Comparison of ENCODE assay signal across 16 cellular contexts in the genomic region with DNA sequence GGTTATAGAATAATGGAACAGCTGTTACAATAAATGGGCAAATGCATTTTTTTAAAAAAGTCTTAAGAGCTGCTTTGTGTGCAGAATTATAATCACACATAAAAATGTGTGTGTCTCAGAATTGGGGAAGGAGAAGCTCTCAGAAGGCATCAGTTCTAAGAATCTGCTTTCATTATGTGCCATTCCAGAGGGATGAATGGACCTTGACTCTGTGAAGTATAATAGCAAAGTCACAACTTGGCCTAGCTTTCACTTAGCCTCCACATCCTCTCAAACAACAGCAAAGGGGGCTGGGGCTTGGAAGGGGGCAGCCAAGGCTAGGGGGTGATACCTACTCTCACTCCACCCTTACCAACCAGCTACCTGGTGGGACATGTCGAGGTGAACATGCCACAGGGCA.
"Had no signal": no experiment of that assay in that cellular context is flagged by ENCODE, and none has a peak within 500 bp of the region (broad histone marks: within the 10 kb centered on the region; RNA-seq: fewer than 3 reads in every experiment).

No MANE protein-coding gene starts in this region.

- DNase-seq: activated CD4-positive, alpha-beta memory T cell treated with anti-CD3 and anti-CD28 coated beads for 36 hours; activated CD4-positive, alpha-beta T cell treated with anti-CD3 and anti-CD28 coated beads for 36 hours; activated naive CD4-positive, alpha-beta T cell treated with Interleukin-2 at 50 U/mL for 16 hours; anterior cingulate cortex; brain microvascular endothelial cell; colonic mucosa; erythroblast; heart right ventricle; immature natural killer cell; left ventricle myocardium superior; pancreas; stimulated activated naive CD4-positive, alpha-beta T cell; SW 1271; thyroid gland had no signal

- H3K4me3 ChIP-seq: colonic mucosa, heart right ventricle, pancreas, thyroid gland had no signal

- H3K27me3 ChIP-seq: brain microvascular endothelial cell, colonic mucosa, pancreas, thyroid gland had no signal

- H3K27ac ChIP-seq: brain microvascular endothelial cell, colonic mucosa, heart right ventricle, neutrophil, pancreas, thyroid gland had no signal

- H3K36me3 ChIP-seq: brain microvascular endothelial cell, colonic mucosa, heart right ventricle, neutrophil, pancreas, thyroid gland had no signal

- H3K4me1 ChIP-seq: colonic mucosa, pancreas had no signal

- ATAC-seq: activated CD4-positive, alpha-beta T cell treated with anti-CD3 and anti-CD28 coated beads for 36 hours; heart right ventricle; left ventricle myocardium superior; natural killer cell treated with Interleukin-12 subunit alpha and Interleukin-12 subunit beta and Interleukin-15 and Interleukin-18, amount 100 ng/mL, for 72 hours; pancreas had no signal

- H3K9me3 ChIP-seq: colonic mucosa, heart right ventricle, neutrophil, pancreas, thyroid gland had no signal
